8 cellular contexts compared by ENCODE assay signal in the genomic region with DNA sequence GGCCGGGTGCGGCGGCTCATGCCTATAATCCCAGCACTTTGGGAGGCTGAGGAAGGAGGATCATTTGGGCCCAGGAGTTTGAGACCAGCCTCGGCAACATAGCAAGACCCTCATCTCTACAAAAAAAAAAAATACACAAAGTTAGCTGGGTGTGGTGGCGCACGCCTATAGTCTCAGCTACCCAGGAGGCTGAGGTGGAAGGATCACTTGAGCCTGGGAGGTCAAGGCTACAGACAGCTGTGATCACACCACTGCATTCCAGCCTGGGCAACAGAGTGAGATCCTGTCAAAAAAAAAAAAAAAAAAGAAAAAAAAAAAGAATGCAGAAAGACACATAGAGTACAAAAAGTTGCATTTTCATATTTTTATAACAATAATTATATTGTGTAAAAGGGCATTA. TPM values are rescaled to one million over a fixed set of nuclear protein-coding genes. Genes with fewer than 3 reads are reported as not detected.
DNase-seq lines count a peak whose midpoint lies in the region; ATAC-seq and TF ChIP-seq lines count a peak whose summit lies in the region.
"Not testable (repeated sequence)": the region's sequence is repeated elsewhere in the genome, so short reads cannot be mapped to it uniquely, and the experiment has no call there.

No MANE protein-coding gene starts in this region.

- H3K9me3 Mint-ChIP-seq in CD8-positive, alpha-beta T cell; IgD-negative memory B cell; activated B cell treated with CpG ODN at 0.5 μM for 24 hours; activated T-cell treated with anti-CD3 and anti-CD28 coated beads, Interleukin-2, amount 50 U/mL, for 4 hours; activated naive CD8-positive, alpha-beta T cell treated with anti-CD3 and anti-CD28 coated beads, Interleukin-2, amount 10 ng/mL, durations not matched to agents 7 days and 5 days; immature natural killer cell: not testable (repeated sequence)

- TF ChIP-seq CTCF in CD8-positive, alpha-beta T cell (IDR thresholded peaks at IDR 0.05); activated B cell treated with CpG ODN at 0.5 μM for 24 hours (IDR thresholded peaks at IDR 0.05); testis (IDR thresholded peaks at IDR 0.05): not testable (repeated sequence)

- H3K27me3 Mint-ChIP-seq in CD8-positive, alpha-beta T cell (ENCODE audit: low read depth); IgD-negative memory B cell; activated B cell treated with CpG ODN at 0.5 μM for 24 hours; activated T-cell treated with anti-CD3 and anti-CD28 coated beads, Interleukin-2, amount 50 U/mL, for 4 hours (ENCODE audit: low read depth); activated naive CD8-positive, alpha-beta T cell treated with anti-CD3 and anti-CD28 coated beads, Interleukin-2, amount 10 ng/mL, durations not matched to agents 7 days and 5 days; immature natural killer cell (ENCODE audit: low read depth in 3 of 3): not testable (repeated sequence)

- H3K27ac Mint-ChIP-seq in CD8-positive, alpha-beta T cell: peak overlapping the region; percentile 93
- H3K27ac Mint-ChIP-seq in IgD-negative memory B cell: peak overlapping the region; percentile 99 to 100 (median 100)
- peak overlapping the region; percentile 97 for H3K27ac Mint-ChIP-seq in activated B cell treated with CpG ODN at 0.5 μM for 24 hours
- peak overlapping the region; percentile 46 for H3K27ac Mint-ChIP-seq in activated naive CD8-positive, alpha-beta T cell treated with anti-CD3 and anti-CD28 coated beads, Interleukin-2, amount 10 ng/mL, durations not matched to agents 7 days and 5 days
- peak overlapping the region; percentile 85 to 97 (median 93) for H3K27ac Mint-ChIP-seq in immature natural killer cell

- peaks cover 72% of the 10 kb centered on the region for H3K4me1 Mint-ChIP-seq in CD8-positive, alpha-beta T cell (ENCODE audit: low read depth)
- peaks cover 50 to 68% (median 62%) of the 10 kb centered on the region in 3 donors for H3K4me1 Mint-ChIP-seq in IgD-negative memory B cell
- peaks cover 95% of the 10 kb centered on the region for H3K4me1 Mint-ChIP-seq in activated B cell treated with CpG ODN at 0.5 μM for 24 hours
- peaks cover 80% of the 10 kb centered on the region for H3K4me1 Mint-ChIP-seq in activated T-cell treated with anti-CD3 and anti-CD28 coated beads, Interleukin-2, amount 50 U/mL, for 4 hours (ENCODE audit: low read depth)
- peaks cover 40% of the 10 kb centered on the region for H3K4me1 Mint-ChIP-seq in activated naive CD8-positive, alpha-beta T cell treated with anti-CD3 and anti-CD28 coated beads, Interleukin-2, amount 10 ng/mL, durations not matched to agents 7 days and 5 days
- peaks cover 80 to 91% of the 10 kb centered on the region in 2 donors for H3K4me1 Mint-ChIP-seq in immature natural killer cell

- DNase-seq in CD8-positive, alpha-beta T cell; activated B cell treated with CpG ODN at 0.5 μM for 24 hours; activated T-cell treated with anti-CD3 and anti-CD28 coated beads, Interleukin-2, amount 50 U/mL, for 4 hours; activated naive CD8-positive, alpha-beta T cell treated with anti-CD3 and anti-CD28 coated beads, Interleukin-2, amount 10 ng/mL, durations not matched to agents 7 days and 5 days; immature natural killer cell; sciatic nerve (ENCODE audit: low spot score); testis: not testable (repeated sequence)

- H3K27ac ChIP-seq in CD8-positive, alpha-beta T cell (ENCODE audit: low read depth, low read length): peak overlapping the region; percentile 33
- peak overlapping the region; percentile 47 to 70 for H3K27ac ChIP-seq in testis

- 85 to 86% methylated on average over 6 of the region's 6 CpGs for WGBS in testis, 2 donors

- H3K27me3 ChIP-seq in CD8-positive, alpha-beta T cell (ENCODE audit: insufficient read depth, low read length); testis: not testable (repeated sequence)

- H3K36me3 ChIP-seq in CD8-positive, alpha-beta T cell (ENCODE audit: insufficient read depth, low read length); testis (ENCODE audit: low read depth, missing control alignments): not testable (repeated sequence)

- not testable (repeated sequence) for TF ChIP-seq POLR2A in testis (IDR thresholded peaks at IDR 0.05)

- H3K4me3 Mint-ChIP-seq in CD8-positive, alpha-beta T cell: peak overlapping the region; percentile 32
- H3K4me3 Mint-ChIP-seq in IgD-negative memory B cell (peak overlapping the region; percentile 73 to 90 (median 84)), activated B cell treated with CpG ODN at 0.5 μM for 24 hours (peak overlapping the region; percentile 53), immature natural killer cell (peak overlapping the region; percentile 56 to 84 (median 57))
- H3K4me3 Mint-ChIP-seq in activated T-cell treated with anti-CD3 and anti-CD28 coated beads, Interleukin-2, amount 50 U/mL, for 4 hours: peak overlapping the region; percentile 62
- not testable (repeated sequence) for H3K4me3 Mint-ChIP-seq in activated naive CD8-positive, alpha-beta T cell treated with anti-CD3 and anti-CD28 coated beads, Interleukin-2, amount 10 ng/mL, durations not matched to agents 7 days and 5 days

- H3K4me3 ChIP-seq in CD8-positive, alpha-beta T cell (ENCODE audit: low read depth, low read length); testis: not testable (repeated sequence)

- H3K36me3 Mint-ChIP-seq in CD8-positive, alpha-beta T cell: peaks cover 41% of the 10 kb centered on the region
- peaks cover 21% of the 10 kb centered on the region for H3K36me3 Mint-ChIP-seq in IgD-negative memory B cell
- H3K36me3 Mint-ChIP-seq in activated B cell treated with CpG ODN at 0.5 μM for 24 hours (ENCODE audit: low read depth): peaks cover 63% of the 10 kb centered on the region
- H3K36me3 Mint-ChIP-seq in activated T-cell treated with anti-CD3 and anti-CD28 coated beads, Interleukin-2, amount 50 U/mL, for 4 hours (ENCODE audit: insufficient read depth): peaks cover 24% of the 10 kb centered on the region
- peaks cover 32% of the 10 kb centered on the region for H3K36me3 Mint-ChIP-seq in activated naive CD8-positive, alpha-beta T cell treated with anti-CD3 and anti-CD28 coated beads, Interleukin-2, amount 10 ng/mL, durations not matched to agents 7 days and 5 days
- not testable (repeated sequence) for H3K36me3 Mint-ChIP-seq in immature natural killer cell

- intact Hi-C loops in CD8-positive, alpha-beta T cell (cut with DNase I, micrococcal nuclease): loop anchor here (5.0 kb wide), 1 partner anchor 35 kb away; a partner anchor contains a TSS
- intact Hi-C loops in activated B cell treated with CpG ODN at 0.5 μM for 24 hours (cut with micrococcal nuclease): loop anchor here (1.0 to 2.0 kb wide), 3 partner anchors 11 to 32 kb away; no protein-coding TSS in a partner anchor
- intact Hi-C loops in sciatic nerve (cut with DNase I); testis (cut with DNase I; ENCODE audit: low total_unique reads): not testable (repeated sequence)

- H3K9me3 ChIP-seq in CD8-positive, alpha-beta T cell (ENCODE audit: low read length); testis: not testable (repeated sequence)

- H3K4me1 ChIP-seq in CD8-positive, alpha-beta T cell (ENCODE audit: insufficient read depth, low read length): peaks cover 43% of the 10 kb centered on the region
- H3K4me1 ChIP-seq in testis: peaks cover 13% of the 10 kb centered on the region

- POLR2A ChIA-PET in CD8-positive, alpha-beta T cell (lab: Charles Lee); activated naive CD8-positive, alpha-beta T cell treated with anti-CD3 and anti-CD28 coated beads, Interleukin-2, amount 10 ng/mL, durations not matched to agents 7 days and 5 days (lab: Charles Lee): not testable (repeated sequence)
- POLR2A ChIA-PET in activated B cell treated with CpG ODN at 0.5 μM for 24 hours (lab: Charles Lee): interaction anchor here (0.6 to 27.3 kb wide), 4 partner anchors 11 to 120 kb away, joined by 3 to 1209 read pairs (median 242); a partner anchor contains a TSS

- ATAC-seq in CD8-positive, alpha-beta T cell; activated B cell treated with CpG ODN at 0.5 μM for 24 hours (ENCODE audit: low read depth); activated T-cell treated with anti-CD3 and anti-CD28 coated beads, Interleukin-2, amount 50 U/mL, for 4 hours; activated naive CD8-positive, alpha-beta T cell treated with anti-CD3 and anti-CD28 coated beads, Interleukin-2, amount 10 ng/mL, durations not matched to agents 7 days and 5 days (ENCODE audit: low read depth): not testable (repeated sequence)
- ATAC-seq in sciatic nerve: peak; percentile 43

- CTCF ChIA-PET in CD8-positive, alpha-beta T cell (lab: Charles Lee): interaction anchor here (0.9 to 1.1 kb wide), 2 partner anchors 10 to 44 kb away, joined by 3 read pairs; no protein-coding TSS in a partner anchor
- CTCF ChIA-PET in activated B cell treated with CpG ODN at 0.5 μM for 24 hours (lab: Charles Lee): not testable (repeated sequence)

RNA-seq across cellular contexts. Expression of a gene that starts 36.0 kb away (rescaled TPM):
- total RNA-seq in CD8-positive, alpha-beta T cell: 100 to 1,000 TPM; 169 to 194 TPM
- 173 TPM for polyA plus RNA-seq in IgD-negative memory B cell
- 454 and 501 TPM in 2 replicates for total RNA-seq in activated B cell treated with CpG ODN at 0.5 μM for 24 hours
- total RNA-seq in activated T-cell treated with anti-CD3 and anti-CD28 coated beads, Interleukin-2, amount 50 U/mL, for 4 hours: 100 to 1,000 TPM; 156 to 174 (median 163) TPM
- 100 to 1,000 TPM; 191 to 194 TPM for total RNA-seq in activated naive CD8-positive, alpha-beta T cell treated with anti-CD3 and anti-CD28 coated beads, Interleukin-2, amount 10 ng/mL, durations not matched to agents 7 days and 5 days
- 100 to 1,000 TPM; 113 to 136 (median 135) TPM for polyA plus RNA-seq in immature natural killer cell
- 132 TPM for total RNA-seq in sciatic nerve
- 10 to 100 TPM; 76.6 to 89.2 TPM for total RNA-seq in testis
- 37.9 TPM for polyA plus RNA-seq in testis (ENCODE audit: insufficient read depth, low read depth, low replicate concordance)

RNA-seq across cellular contexts. Expression of a gene that starts 46.8 kb away (rescaled TPM):
- total RNA-seq in CD8-positive, alpha-beta T cell: 10 to 100 TPM; 23.7 to 25.2 TPM
- polyA plus RNA-seq in IgD-negative memory B cell (2.1 TPM), immature natural killer cell (1 to 10 TPM; 3.4 to 9.5 (median 5.9) TPM), testis (ENCODE audit: insufficient read depth, low read depth, low replicate concordance) (41.1 TPM)
- total RNA-seq in activated B cell treated with CpG ODN at 0.5 μM for 24 hours (17.7 and 19.6 TPM in 2 replicates), sciatic nerve (42.4 TPM), testis (10 to 100 TPM; 49.1 to 53.4 TPM)
- 10 to 100 TPM; 15.9 to 21.7 (median 17.9) TPM for total RNA-seq in activated T-cell treated with anti-CD3 and anti-CD28 coated beads, Interleukin-2, amount 50 U/mL, for 4 hours
- 10 to 100 TPM; 23.2 to 25.1 TPM for total RNA-seq in activated naive CD8-positive, alpha-beta T cell treated with anti-CD3 and anti-CD28 coated beads, Interleukin-2, amount 10 ng/mL, durations not matched to agents 7 days and 5 days

Comparison
In these comparisons a context has a peak if more than half of its experiments do, and no peak if none do; other contexts are left out.
1. H3K27ac Mint-ChIP-seq: peak in every context shown above with its lines; median percentile 100 in IgD-negative memory B cell; 97 in activated B cell treated with CpG ODN at 0.5 μM for 24 hours; 93 in CD8-positive, alpha-beta T cell; 93 in immature natural killer cell; 46 in activated naive CD8-positive, alpha-beta T cell treated with anti-CD3 and anti-CD28 coated beads, Interleukin-2, amount 10 ng/mL, durations not matched to agents 7 days and 5 days.